ENCODE assay signal across 26 cellular contexts in genomic region chr6:168713013-168713412, GRCh38.
"Had no signal": no experiment of that assay in that cellular context is flagged by ENCODE, and none has a peak within 500 bp of the region (broad histone marks: within the 10 kb centered on the region; RNA-seq: fewer than 3 reads in every experiment).

No MANE protein-coding gene starts in this region.

- H3K4me3 ChIP-seq: gastrocnemius medialis, heart left ventricle, hepatocyte, left lung, smooth muscle cell, suprapubic skin, thyroid gland had no signal

- H3K4me2 ChIP-seq: hepatocyte, smooth muscle cell had no signal

- DNase-seq: central memory CD4-positive, alpha-beta T cell; effector CD8-positive, alpha-beta T cell; endodermal cell; foreskin fibroblast; gastrocnemius medialis; heart left ventricle; immature natural killer cell; kidney; mesenchymal stem cell; midbrain; naive thymus-derived CD4-positive, alpha-beta T cell; stimulated activated CD4-positive, alpha-beta T cell treated with anti-CD3 and anti-CD28 coated beads, Interleukin-12 subunit alpha, Interleukin-12 subunit beta, amount 100 ng/mL, for 4 hours; stimulated activated CD4-positive, alpha-beta T cell treated with anti-CD3 and anti-CD28 coated beads, Interleukin-1b, Interleukin-23, amount 100 ng/mL, for 48 hours; stimulated activated CD4-positive, alpha-beta T cell treated with anti-CD3 and anti-CD28 coated beads, Interleukin-4, amount 100 ng/mL, for 1 hour; stimulated activated naive CD4-positive, alpha-beta T cell; stimulated activated naive CD8-positive, alpha-beta T cell treated with anti-CD3 and anti-CD28 coated beads, Interleukin-15, amount 100 ng/mL, for 72 hours; thyroid gland had no signal

- H3K4me1 ChIP-seq: gastrocnemius medialis, heart left ventricle, left lung, parathyroid adenoma, suprapubic skin, thyroid gland had no signal

- H3K79me2 ChIP-seq: hepatocyte, parathyroid adenoma had no signal

- ATAC-seq: gastrocnemius medialis; naive thymus-derived CD4-positive, alpha-beta T cell; sciatic nerve; stimulated activated naive CD8-positive, alpha-beta T cell treated with anti-CD3 and anti-CD28 coated beads, Interleukin-15, amount 100 ng/mL, for 72 hours had no signal

- H3K27ac ChIP-seq: epithelial cell of prostate, gastrocnemius medialis, heart left ventricle, hepatocyte, left lung, neutrophil, parathyroid adenoma, suprapubic skin, thyroid gland had no signal

- H3K36me3 ChIP-seq: gastrocnemius medialis, heart left ventricle, left lung, neutrophil, suprapubic skin, thyroid gland had no signal

- H3K9me3 ChIP-seq: gastrocnemius medialis, heart left ventricle, left lung, neutrophil, suprapubic skin, thyroid gland had no signal

- H3K9ac ChIP-seq: parathyroid adenoma had no signal

- H3K27me3 ChIP-seq: hepatocyte, neutrophil, thyroid gland had no signal

- FAIRE-seq: colon, kidney had no signal

- H2AFZ ChIP-seq: hepatocyte, parathyroid adenoma had no signal
